ENCODE assay signal across 15 cellular contexts in genomic region chr10:79059859-79060379, GRCh38. TPM values are rescaled to one million over a fixed set of nuclear protein-coding genes. Genes with fewer than 3 reads are reported as not detected.
DNase-seq lines count a peak whose midpoint lies in the region; ATAC-seq and TF ChIP-seq lines count a peak whose summit lies in the region.
"Had no signal": no experiment of that assay in that cellular context is flagged by ENCODE, and none has a peak within 500 bp of the region (broad histone marks: within the 10 kb centered on the region; RNA-seq: fewer than 3 reads in every experiment).

No MANE protein-coding gene starts in this region.

- H3K36me3 ChIP-seq in mucosa of rectum (ENCODE audit: control insufficient read depth in 2 of 2, insufficient read depth in 2 of 2, low read length in 2 of 2), result no peaks in the 10 kb centered on the region
- no peaks in the 10 kb centered on the region for H3K36me3 ChIP-seq in suprapubic skin

- no peaks in the 10 kb centered on the region for H3K36me3 Mint-ChIP-seq in activated T-helper 17 cell treated with anti-CD3 and anti-CD28 coated beads, Interleukin-2, amount 50 U/mL, for 72 hours (ENCODE audit: low read depth)
- H3K36me3 Mint-ChIP-seq: IgD-negative memory B cell had no signal

- no peaks in the 10 kb centered on the region for H3K27me3 Mint-ChIP-seq in activated T-helper 17 cell treated with anti-CD3 and anti-CD28 coated beads, Interleukin-2, amount 50 U/mL, for 72 hours
- H3K27me3 Mint-ChIP-seq: CD4-positive, alpha-beta T cell had no signal

- H3K4me3 ChIP-seq in mucosa of rectum (ENCODE audit: low read length in 2 of 2) (peak overlapping the region; percentile 24 to 31), suprapubic skin (no peak overlapping the region)
- H3K4me3 ChIP-seq: lung had no signal

- peaks cover 17% of the 10 kb centered on the region for H3K4me1 Mint-ChIP-seq in activated T-helper 17 cell treated with anti-CD3 and anti-CD28 coated beads, Interleukin-2, amount 50 U/mL, for 72 hours

- no peaks in the 10 kb centered on the region for H3K9me3 Mint-ChIP-seq in activated T-helper 17 cell treated with anti-CD3 and anti-CD28 coated beads, Interleukin-2, amount 50 U/mL, for 72 hours
- H3K9me3 Mint-ChIP-seq: CD4-positive, alpha-beta T cell; IgD-negative memory B cell had no signal

- peak overlapping the region; percentile 77 to 83 for H3K27ac ChIP-seq in mucosa of rectum (ENCODE audit: low read depth in 2 of 2, low read length in 2 of 2)
- H3K27ac ChIP-seq in suprapubic skin, result no peak overlapping the region
- H3K27ac ChIP-seq: epithelial cell of prostate had no signal

- TF ChIP-seq EP300 in suprapubic skin (IDR thresholded peaks at IDR 0.05), result no peak

- peaks cover 65 to 81% of the 10 kb centered on the region in 2 donors for H3K4me1 ChIP-seq in mucosa of rectum (ENCODE audit: control insufficient read depth in 2 of 2, insufficient read depth in 2 of 2, low read length in 2 of 2)
- peaks cover 4% of the 10 kb centered on the region for H3K4me1 ChIP-seq in suprapubic skin

- intact Hi-C loops in cardiac septum (cut with DNase I), result loop anchor here (10.0 kb wide), 1 partner anchor 275 kb away; no protein-coding TSS in a partner anchor

- H3K27me3 ChIP-seq in mucosa of rectum (ENCODE audit: control insufficient read depth in 2 of 2, insufficient read depth in 2 of 2, low read length in 2 of 2) (no peaks in the 10 kb centered on the region), suprapubic skin (no peaks in the 10 kb centered on the region)

- DNase-seq in cardiac septum (ENCODE audit: low spot score) (peak; percentile 49), suprapubic skin (ENCODE audit: low spot score in 2 of 2) (peak; percentile 49 to 63), AG08395 (ENCODE audit: low spot score) (no peak)
- DNase-seq in effector CD8-positive, alpha-beta T cell (lab: John Stamatoyannopoulos, UW), result no peak
- DNase-seq: CD4-positive, alpha-beta T cell; NCI-H1105 treated with DMSO at 0.1 percent for 48 hours; NCI-H510A; T-helper 2 cell had no signal

- H3K9me3 ChIP-seq in mucosa of rectum (ENCODE audit: control insufficient read depth in 2 of 2, low read length in 2 of 2), result no peaks in the 10 kb centered on the region
- H3K9me3 ChIP-seq in suprapubic skin, result no peaks in the 10 kb centered on the region

- 49% methylated on average over 11 of the region's 11 CpGs for WGBS in suprapubic skin

- TF ChIP-seq CTCF in suprapubic skin (IDR thresholded peaks at IDR 0.05), result no peak

- no peak for ATAC-seq in activated T-helper 17 cell treated with anti-CD3 and anti-CD28 coated beads, Interleukin-2, amount 50 U/mL, for 72 hours (replicated peaks)
- no peak for ATAC-seq in GM18873 (IDR thresholded peaks at IDR 0.05; ENCODE audit: low FRiP score, unreplicated experiment)
- ATAC-seq: Panc1 had no signal

- TF ChIP-seq POLR2A in suprapubic skin (IDR thresholded peaks at IDR 0.05), result no peak

- peak overlapping the region; percentile 21 for H3K27ac Mint-ChIP-seq in activated T-helper 17 cell treated with anti-CD3 and anti-CD28 coated beads, Interleukin-2, amount 50 U/mL, for 72 hours
- H3K27ac Mint-ChIP-seq: CD4-positive, alpha-beta T cell had no signal

- H3K9ac ChIP-seq in mucosa of rectum (ENCODE audit: low read depth in 1 of 2, low read length in 2 of 2), result peak overlapping the region in 1 of 2 donors; percentile 50

- no peak overlapping the region for H3K4me3 Mint-ChIP-seq in activated T-helper 17 cell treated with anti-CD3 and anti-CD28 coated beads, Interleukin-2, amount 50 U/mL, for 72 hours
- H3K4me3 Mint-ChIP-seq: CD4-positive, alpha-beta T cell; IgD-negative memory B cell had no signal

RNA-seq across cellular contexts. Expression of gene ZMIZ1, which starts 8.8 kb away (rescaled TPM):
- total RNA-seq in activated T-helper 17 cell treated with anti-CD3 and anti-CD28 coated beads, Interleukin-2, amount 50 U/mL, for 72 hours, result 10 to 100 TPM; 32.9 to 82.6 TPM
- total RNA-seq in cardiac septum (40.7 TPM), suprapubic skin (100 to 1,000 TPM in 1 of 4 donors, 10 to 100 TPM in 3; 71.9 to 104 (median 79.5) TPM)

Comparison
In these comparisons a context has a peak if more than half of its experiments do, and no peak if none do; other contexts are left out.
1. DNase-seq: peak in cardiac septum (single experiment) and suprapubic skin (2 of 2); none in AG08395 (single experiment) and effector CD8-positive, alpha-beta T cell (single experiment).